ENCODE assay signal across 16 cellular contexts in genomic region chr2:232340171-232340935, GRCh38. TPM values are rescaled to one million over a fixed set of nuclear protein-coding genes. Genes with fewer than 3 reads are reported as not detected.
DNase-seq lines count a peak whose midpoint lies in the region; ATAC-seq lines count a peak whose summit lies in the region.
"Had no signal": no experiment of that assay in that cellular context is flagged by ENCODE, and none has a peak within 500 bp of the region (broad histone marks: within the 10 kb centered on the region; RNA-seq: fewer than 3 reads in every experiment).

No MANE protein-coding gene starts in this region.

- no peaks in the 10 kb centered on the region for H3K4me1 ChIP-seq in CD4-positive, CD25-positive, alpha-beta regulatory T cell (ENCODE audit: control insufficient read depth, insufficient read depth, low read length, poor library complexity, severe bottlenecking)
- H3K4me1 ChIP-seq: BE2C had no signal

- CTCF ChIA-PET in activated naive CD4-positive, alpha-beta T cell treated with anti-CD3 and anti-CD28 coated beads for 36 hours (lab: Charles Lee): interaction anchor here (0.5 to 1.6 kb wide), 4 partner anchors 26 to 712 kb away, joined by 3 to 5 read pairs (median 4); no protein-coding TSS in a partner anchor

- peak; percentile 2 for DNase-seq in activated naive CD4-positive, alpha-beta T cell treated with anti-CD3 and anti-CD28 coated beads for 36 hours
- no peak for DNase-seq in activated naive CD4-positive, alpha-beta T cell (lab: John Stamatoyannopoulos, UW)
- no peak for DNase-seq in CD4-positive, CD25-positive, alpha-beta regulatory T cell
- peak; percentile 1 for DNase-seq in activated naive CD4-positive, alpha-beta T cell treated with anti-CD3 and anti-CD28 coated beads, Interleukin-2, amount 50 U/mL, for 16 hours
- DNase-seq in posterior vena cava (ENCODE audit: low spot score): peak; percentile 46
- no peak for DNase-seq in NCI-H1930 (lab: John Stamatoyannopoulos, UW)
- DNase-seq in stimulated activated CD4-positive, alpha-beta T cell treated with anti-CD3 and anti-CD28 coated beads, Interleukin-2, amount 100 ng/mL, for 48 hours: no peak
- DNase-seq: ACHN, BE2C, KG1, NCI-H1092 treated with DMSO at 0.1 percent for 48 hours, NCI-H1694, NCI-H446, NCI-H748 treated with DMSO at 0.1 percent for 48 hours, PC-3 had no signal

- H3K27ac ChIP-seq in CD4-positive, CD25-positive, alpha-beta regulatory T cell (ENCODE audit: insufficient read depth, low read length, poor library complexity, severe bottlenecking): no peak overlapping the region
- H3K27ac ChIP-seq: HL-60 had no signal

- intact Hi-C loops in activated naive CD4-positive, alpha-beta T cell treated with anti-CD3 and anti-CD28 coated beads for 36 hours (cut with micrococcal nuclease): loop anchor here (10.0 kb wide), 1 partner anchor 184 kb away; the partner anchor contains the start of genes CHRND and PRSS56
- intact Hi-C loops in posterior vena cava (cut with DNase I): no loop called here

- no peaks in the 10 kb centered on the region for H3K9me3 Mint-ChIP-seq in activated naive CD4-positive, alpha-beta T cell treated with anti-CD3 and anti-CD28 coated beads for 36 hours
- peaks cover 0 to 3% (median 0%) of the 10 kb centered on the region in 7 donors for H3K9me3 Mint-ChIP-seq in CD4-positive, CD25-positive, alpha-beta regulatory T cell

- H3K36me3 Mint-ChIP-seq in activated naive CD4-positive, alpha-beta T cell treated with anti-CD3 and anti-CD28 coated beads for 36 hours (ENCODE audit: low read depth): no peaks in the 10 kb centered on the region
- no peaks in the 10 kb centered on the region for H3K36me3 Mint-ChIP-seq in CD4-positive, CD25-positive, alpha-beta regulatory T cell

- H3K4me3 Mint-ChIP-seq in activated naive CD4-positive, alpha-beta T cell treated with anti-CD3 and anti-CD28 coated beads for 36 hours: no peak overlapping the region
- no peak overlapping the region for H3K4me3 Mint-ChIP-seq in CD4-positive, CD25-positive, alpha-beta regulatory T cell

- H3K4me1 Mint-ChIP-seq in activated naive CD4-positive, alpha-beta T cell treated with anti-CD3 and anti-CD28 coated beads for 36 hours (ENCODE audit: low read depth): no peaks in the 10 kb centered on the region
- H3K4me1 Mint-ChIP-seq in CD4-positive, CD25-positive, alpha-beta regulatory T cell: peaks cover 0 to 10% (median 3%) of the 10 kb centered on the region in 4 donors

- H3K4me3 ChIP-seq in CD4-positive, CD25-positive, alpha-beta regulatory T cell (ENCODE audit: low read depth, low read length): no peak overlapping the region

- no peaks in the 10 kb centered on the region for H3K27me3 ChIP-seq in CD4-positive, CD25-positive, alpha-beta regulatory T cell (ENCODE audit: control insufficient read depth, insufficient read depth, low read length)
- H3K27me3 ChIP-seq: BE2C had no signal

- H3K36me3 ChIP-seq in CD4-positive, CD25-positive, alpha-beta regulatory T cell (ENCODE audit: control insufficient read depth, insufficient read depth, low read length): no peaks in the 10 kb centered on the region
- H3K36me3 ChIP-seq: BE2C had no signal

- H3K27me3 Mint-ChIP-seq in activated naive CD4-positive, alpha-beta T cell treated with anti-CD3 and anti-CD28 coated beads for 36 hours (ENCODE audit: low read depth): no peaks in the 10 kb centered on the region
- H3K27me3 Mint-ChIP-seq in CD4-positive, CD25-positive, alpha-beta regulatory T cell: peaks cover 12% of the 10 kb centered on the region

- H3K27ac Mint-ChIP-seq in activated naive CD4-positive, alpha-beta T cell treated with anti-CD3 and anti-CD28 coated beads for 36 hours: no peak overlapping the region
- H3K27ac Mint-ChIP-seq in CD4-positive, CD25-positive, alpha-beta regulatory T cell: peak overlapping the region in 2 of 3 donors; percentile 29 to 66

- H3K9me3 ChIP-seq in CD4-positive, CD25-positive, alpha-beta regulatory T cell (ENCODE audit: control insufficient read depth in 2 of 2, low read length in 2 of 2): no peaks in the 10 kb centered on the region
- H3K9me3 ChIP-seq: BE2C had no signal

- ATAC-seq in CD4-positive, CD25-positive, alpha-beta regulatory T cell (ENCODE audit: low read depth in 2 of 2): no peak

RNA-seq across cellular contexts. Expression of gene ALPP, which starts 38.2 kb away (rescaled TPM):
- not detected for total RNA-seq in activated naive CD4-positive, alpha-beta T cell treated with anti-CD3 and anti-CD28 coated beads for 36 hours
- not detected for total RNA-seq in CD4-positive, CD25-positive, alpha-beta regulatory T cell
- polyA plus RNA-seq in CD4-positive, CD25-positive, alpha-beta regulatory T cell: not detected
- total RNA-seq in posterior vena cava: not detected

Comparison
In these comparisons a context has a peak if more than half of its experiments do, and no peak if none do; other contexts are left out.
1. DNase-seq: peak in activated naive CD4-positive, alpha-beta T cell treated with anti-CD3 and anti-CD28 coated beads for 36 hours (single experiment), activated naive CD4-positive, alpha-beta T cell treated with anti-CD3 and anti-CD28 coated beads, Interleukin-2, amount 50 U/mL, for 16 hours (single experiment) and posterior vena cava (single experiment); none in activated naive CD4-positive, alpha-beta T cell (0 of 4), CD4-positive, CD25-positive, alpha-beta regulatory T cell (0 of 3), NCI-H1930 (0 of 2) and stimulated activated CD4-positive, alpha-beta T cell treated with anti-CD3 and anti-CD28 coated beads, Interleukin-2, amount 100 ng/mL, for 48 hours (0 of 2).